ENCODE assay signal across 10 cellular contexts in the genomic region with DNA sequence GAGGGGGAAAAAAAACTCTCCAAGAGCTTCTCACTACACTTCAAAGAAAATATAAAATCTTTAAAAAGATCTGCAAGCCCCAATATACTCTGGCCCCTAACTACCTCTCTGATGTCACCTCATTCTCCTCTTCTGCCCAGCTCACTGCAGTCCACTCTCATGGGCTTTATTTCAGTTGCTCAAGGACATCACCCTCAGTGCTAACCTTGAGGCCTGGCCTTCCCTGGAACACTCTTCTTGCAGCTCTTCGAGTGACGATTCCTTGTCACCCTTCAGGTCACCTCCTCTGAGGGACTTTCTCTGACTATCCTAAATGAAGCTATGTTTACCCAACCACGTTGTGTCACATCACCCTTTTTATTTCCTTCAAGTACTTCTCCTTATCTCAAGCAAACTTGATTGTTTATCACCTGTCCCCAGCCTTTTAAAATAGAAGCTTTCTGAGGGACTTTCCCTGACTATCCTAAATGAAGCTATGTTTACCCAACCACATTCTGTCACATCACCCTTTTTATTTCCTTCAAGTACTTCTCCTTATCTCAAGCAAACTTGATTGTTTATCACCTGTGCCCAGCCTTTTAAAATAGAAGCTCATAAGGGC. TPM values are rescaled to one million over a fixed set of nuclear protein-coding genes. Genes with fewer than 3 reads are reported as not detected.
DNase-seq lines count a peak whose midpoint lies in the region; ATAC-seq and TF ChIP-seq lines count a peak whose summit lies in the region.
"Had no signal": no experiment of that assay in that cellular context is flagged by ENCODE, and none has a peak within 500 bp of the region (broad histone marks: within the 10 kb centered on the region; RNA-seq: fewer than 3 reads in every experiment).

No MANE protein-coding gene starts in this region.

- H3K4ac ChIP-seq in mesendoderm (ENCODE audit: low read depth, low read length): no peak overlapping the region

- H3K4me2 ChIP-seq in mesendoderm (ENCODE audit: low read length): no peak overlapping the region

- no peak overlapping the region for H4K5ac ChIP-seq in mesendoderm (ENCODE audit: low read length)

- no peaks in the 10 kb centered on the region for H3K79me1 ChIP-seq in mesendoderm (ENCODE audit: low read length)

- BruUV-seq in Panc1 (replicated peaks; lab: Mats Ljungman, UMichigan): no TSS peak

- intact Hi-C loops in Panc1 (cut with micrococcal nuclease; ENCODE audit: unreplicated experiment): loop anchor here (5.0 kb wide), 1 partner anchor 97 kb away; no protein-coding TSS in a partner anchor

- H3K56ac ChIP-seq in mesendoderm (ENCODE audit: low read length): no peak overlapping the region

- ATAC-seq in GM19328 (IDR thresholded peaks at IDR 0.05; ENCODE audit: unreplicated experiment): peak; percentile 44
- peak; percentile 30 for ATAC-seq in HG02938 (IDR thresholded peaks at IDR 0.05; ENCODE audit: unreplicated experiment)
- ATAC-seq in Panc1: no peak

- peak; percentile 20 for DNase-seq in GM06990 (ENCODE audit: extremely low read depth, insufficient read length)
- no peak for DNase-seq in Panc1 (ENCODE audit: low read depth, low spot score)
- no peak for DNase-seq in NOMO-1 (lab: John Stamatoyannopoulos, UW; ENCODE audit: unreplicated experiment in 2 of 2)
- DNase-seq in NCI-H748 (lab: John Stamatoyannopoulos, UW; ENCODE audit: unreplicated experiment): no peak
- no peak for DNase-seq in mesendoderm
- no peak for DNase-seq in A172 (ENCODE audit: low spot score)
- DNase-seq: NK-92 treated with Interleukin-12 subunit alpha and Interleukin-12 subunit beta, amount 100 ng/mL, for 24 hours; stimulated activated naive CD4-positive, alpha-beta T cell treated with Interleukin-2 at 50 U/mL for 16 hours had no signal

- no peak for TF ChIP-seq CTCF in GM06990 (IDR thresholded peaks at IDR 0.05; ENCODE audit: insufficient read depth, low read length, poor library complexity, severe bottlenecking)
- no peak for TF ChIP-seq CTCF in Panc1 (IDR thresholded peaks at IDR 0.05)

- H3K79me2 ChIP-seq in mesendoderm (ENCODE audit: control insufficient read depth, insufficient read depth, low read length): no peaks in the 10 kb centered on the region

- H2AK5ac ChIP-seq in mesendoderm (ENCODE audit: low read length): no peak overlapping the region

- H3K4me3 ChIP-seq in GM06990 (replicated peaks; ENCODE audit: low read depth, low read length) (peak overlapping the region; percentile 53), Panc1 (ENCODE audit: low read depth in 2 of 2, low read length in 2 of 2) (no peak overlapping the region), mesendoderm (ENCODE audit: low read length) (no peak overlapping the region)

- in situ Hi-C loops in Panc1 (cut with HindIII; ENCODE audit: low pct_unique_long_range_greater_than_20kb, low sequenced_read_pairs): no loop called here

- H3K23ac ChIP-seq in mesendoderm (ENCODE audit: low read length): no peak overlapping the region

- no peak overlapping the region for H2BK15ac ChIP-seq in mesendoderm (replicated peaks; ENCODE audit: low read depth)

- H3K36me3 ChIP-seq in GM06990 (ENCODE audit: control insufficient read depth, insufficient read depth, low read length) (peaks cover 1% of the 10 kb centered on the region), Panc1 (ENCODE audit: control insufficient read depth, insufficient read depth, low read length) (peaks cover 16% of the 10 kb centered on the region; the same call in 1 of the 2 replicates), mesendoderm (ENCODE audit: control insufficient read depth, insufficient read depth, low read length) (no peaks in the 10 kb centered on the region)

- no peak overlapping the region for H2BK5ac ChIP-seq in mesendoderm (ENCODE audit: low read length)

- WGBS in mesendoderm (ENCODE audit: extremely low coverage, insufficient coverage, low lambda C conversion rate): no CpG with 5 or more reads among the region's 3 CpGs

- H3K4me1 ChIP-seq in Panc1 (ENCODE audit: control insufficient read depth, insufficient read depth, low read length) (peaks cover 22% of the 10 kb centered on the region), mesendoderm (ENCODE audit: control insufficient read depth, low read depth, low read length) (no peaks in the 10 kb centered on the region)

- no peak overlapping the region for H3K9ac ChIP-seq in mesendoderm (ENCODE audit: low read length)

- H3K27ac ChIP-seq in Panc1 (ENCODE audit: low read length) (peak overlapping the region; percentile 70), mesendoderm (ENCODE audit: low read depth, low read length) (no peak overlapping the region)

- H3K18ac ChIP-seq in mesendoderm (ENCODE audit: low read length): no peak overlapping the region

- CTCF ChIA-PET in Panc1 (lab: Charles Lee): interaction anchor here (0.5 to 1.9 kb wide), 4 partner anchors 126 to 260 kb away, joined by 5 to 15 read pairs (median 8); no protein-coding TSS in a partner anchor

- POLR2A ChIA-PET in Panc1 (lab: Charles Lee): interaction anchor here (0.6 kb wide), 1 partner anchor 11 kb away, joined by 3 read pairs; no protein-coding TSS in a partner anchor

- no peak overlapping the region for H4K8ac ChIP-seq in mesendoderm (ENCODE audit: low read depth, low read length)

- H3K27me3 ChIP-seq in GM06990 (replicated peaks; ENCODE audit: control insufficient read depth, insufficient read depth, low read length): no peaks in the 10 kb centered on the region
- no peaks in the 10 kb centered on the region for H3K27me3 ChIP-seq in Panc1 (ENCODE audit: control insufficient read depth, insufficient read depth, low read length)
- H3K27me3 ChIP-seq in mesendoderm (ENCODE audit: insufficient read depth, low read length, poor library complexity): no peaks in the 10 kb centered on the region

- H3K9me3 ChIP-seq in Panc1 (ENCODE audit: control insufficient read depth, insufficient read depth, low read depth, low read length): no peaks in the 10 kb centered on the region

- H2BK120ac ChIP-seq in mesendoderm (ENCODE audit: low read depth, low read length): no peak overlapping the region

RNA-seq across cellular contexts. Expression of gene RTTN, which starts 10.4 kb away (rescaled TPM):
- total RNA-seq in Panc1 (2021; ENCODE audit: unreplicated experiment): 16.9 TPM
- polyA plus RNA-seq in Panc1 (2012; ENCODE audit: insufficient read length): 3.6 TPM
- 6.4 TPM for polyA plus RNA-seq in mesendoderm (2013, experiment 1 of 2)
- 6.1 TPM for polyA plus RNA-seq in mesendoderm (2013, experiment 2 of 2)
- 14.1 and 15.6 TPM in 2 replicates for total RNA-seq in A172 (2014; rRNA removed; shearing (Covaris generic))
